ENCODE assay signal across 8 cellular contexts in the genomic region with DNA sequence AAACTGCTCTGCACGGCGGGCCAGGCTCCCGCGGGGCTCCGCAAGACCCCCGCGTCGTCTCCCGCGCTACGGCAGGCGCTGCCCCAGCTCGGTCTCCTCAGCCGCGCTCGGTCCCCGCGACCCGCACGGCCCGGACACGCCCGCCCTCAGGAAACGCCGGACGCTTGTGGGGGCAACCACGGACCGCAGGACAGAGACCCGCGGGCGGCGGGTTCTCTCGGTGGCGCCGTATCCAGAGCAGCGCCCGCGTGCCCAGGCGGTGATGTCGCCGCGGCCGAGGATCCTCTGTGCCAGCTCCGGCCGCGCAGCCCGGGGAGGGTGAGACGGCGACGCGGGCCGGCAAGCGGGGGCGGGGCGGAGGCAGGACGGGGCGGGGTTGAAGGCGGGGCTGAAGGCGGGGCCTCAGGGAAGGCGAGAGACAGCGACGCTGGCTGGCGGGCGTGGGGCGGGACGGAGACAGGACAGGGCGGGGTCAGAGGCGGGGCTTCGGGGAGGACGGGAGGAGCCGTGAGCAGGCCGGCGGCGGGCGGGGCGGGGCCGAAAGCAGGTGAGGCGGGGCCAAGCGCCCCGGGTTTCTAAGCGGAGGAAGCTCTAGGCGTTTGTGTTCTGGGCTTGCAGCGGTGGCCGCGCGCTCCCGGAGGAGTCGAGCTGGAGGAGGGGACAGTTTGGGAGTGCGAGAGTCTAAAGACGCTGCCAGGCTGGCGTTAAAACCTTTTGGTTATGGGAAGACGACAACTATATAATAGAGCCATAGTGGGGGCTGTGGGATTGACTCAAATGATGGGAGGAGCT. TPM values are rescaled to one million over a fixed set of nuclear protein-coding genes. Genes with fewer than 3 reads are reported as not detected.
A peak's percentile ranks its signal among the peaks of the same experiment; 100 is the strongest.
DNase-seq lines count a peak whose midpoint lies in the region; ATAC-seq and TF ChIP-seq lines count a peak whose summit lies in the region.

A gene (minus strand): TSS at position 289 of the 792 bp plus-strand sequence. CDS start 2,112 bp downstream, outside the sequence.

- H3K27me3 ChIP-seq in GM06990 (replicated peaks; ENCODE audit: control insufficient read depth, insufficient read depth, low read length) (no peaks in the 10 kb centered on the region), tibial nerve (no peaks in the 10 kb centered on the region)

- H3K4me3 Mint-ChIP-seq in T-helper 1 cell treated with Interleukin-12 subunit alpha and Interleukin-12 subunit beta and Interleukin-4 antibody, amounts not matched to agents 30 μg/mL and 1 μg/mL, for 36 hours, result peak within 1 kb of the TSS; percentile 91

- no peaks in the 10 kb centered on the region for H3K9me3 ChIP-seq in tibial nerve

- H3K4me1 Mint-ChIP-seq in T-helper 1 cell treated with Interleukin-12 subunit alpha and Interleukin-12 subunit beta and Interleukin-4 antibody, amounts not matched to agents 30 μg/mL and 1 μg/mL, for 36 hours (ENCODE audit: low read depth), result peaks cover 16% of the 10 kb centered on the region

- H3K4me1 ChIP-seq in tibial nerve, result peaks cover 4 to 46% (median 8%) of the 10 kb centered on the region in 4 donors

- intact Hi-C loops in left cardiac atrium (cut with DNase I) (no loop called here), posterior cingulate gyrus (cut with DNase I) (loop anchor here (5.0 to 10.0 kb wide), 4 partner anchors 54 to 1108 kb away; no protein-coding TSS in a partner anchor)

- H3K36me3 ChIP-seq in GM06990 (ENCODE audit: control insufficient read depth, insufficient read depth, low read length) (no peaks in the 10 kb centered on the region), tibial nerve (peaks cover 0 to 6% (median 0%) of the 10 kb centered on the region in 3 donors)

- no peaks in the 10 kb centered on the region for H3K36me3 Mint-ChIP-seq in T-helper 1 cell treated with Interleukin-12 subunit alpha and Interleukin-12 subunit beta and Interleukin-4 antibody, amounts not matched to agents 30 μg/mL and 1 μg/mL, for 36 hours (ENCODE audit: low read depth)

- WGBS in tibial nerve, 2 donors, result 0% methylated on average over 17 to 56 of the region's 92 CpGs

- TF ChIP-seq CTCF in GM06990 (IDR thresholded peaks at IDR 0.05; ENCODE audit: insufficient read depth, low read length, poor library complexity, severe bottlenecking) (no peak), tibial nerve (IDR thresholded peaks at IDR 0.05) (no peak)

- H3K27ac Mint-ChIP-seq in T-helper 1 cell treated with Interleukin-12 subunit alpha and Interleukin-12 subunit beta and Interleukin-4 antibody, amounts not matched to agents 30 μg/mL and 1 μg/mL, for 36 hours, result peak within 1 kb of the TSS; percentile 31

- ATAC-seq in HG02610 (IDR thresholded peaks at IDR 0.05; ENCODE audit: unreplicated experiment) (peak; percentile 99), left cardiac atrium (peak; percentile 98 to 99)

- H3K27me3 Mint-ChIP-seq in T-helper 1 cell treated with Interleukin-12 subunit alpha and Interleukin-12 subunit beta and Interleukin-4 antibody, amounts not matched to agents 30 μg/mL and 1 μg/mL, for 36 hours (ENCODE audit: low read depth), result peaks cover 66% of the 10 kb centered on the region

- peak; percentile 9 to 68 for TF ChIP-seq POLR2A in tibial nerve (IDR thresholded peaks at IDR 0.05)

- peak in 1 of 2 donors; percentile 82 for TF ChIP-seq EP300 in tibial nerve (IDR thresholded peaks at IDR 0.05)

- H3K9me3 Mint-ChIP-seq in T-helper 1 cell treated with Interleukin-12 subunit alpha and Interleukin-12 subunit beta and Interleukin-4 antibody, amounts not matched to agents 30 μg/mL and 1 μg/mL, for 36 hours, result no peaks in the 10 kb centered on the region

- peak within 1 kb of the TSS; percentile 52 for H3K4me3 ChIP-seq in GM06990 (replicated peaks; ENCODE audit: low read depth, low read length)
- peak within 1 kb of the TSS; percentile 72 to 92 (median 76) for H3K4me3 ChIP-seq in tibial nerve

- DNase-seq in GM06990 (ENCODE audit: extremely low read depth, insufficient read length) (peak; percentile 80), NCI-H1092 (lab: John Stamatoyannopoulos, UW) (peak; percentile 94), amygdala (lab: John Stamatoyannopoulos, UW) (peak; percentile 69 to 100 (median 98)), left cardiac atrium (peak; percentile 98), posterior cingulate gyrus (peak; percentile 98 to 100 (median 100)), tibial nerve (ENCODE audit: low spot score in 2 of 2) (peak; percentile 96)

- peak within 1 kb of the TSS; percentile 62 to 91 (median 79) for H3K27ac ChIP-seq in tibial nerve

RNA-seq across cellular contexts. Expression of the gene that starts here (rescaled TPM):
- total RNA-seq in left cardiac atrium (1 to 10 TPM; 6.1 to 7.2 TPM), tibial nerve (10 to 100 TPM; 13.4 to 19.6 (median 16.9) TPM)

Comparison
In these comparisons a context has a peak if more than half of its experiments do, and no peak if none do; other contexts are left out.
1. Peak in every context shown above with its lines: DNase-seq, ATAC-seq, H3K4me3 ChIP-seq and H3K27ac ChIP-seq.